Comparison of ENCODE assay signal across 12 cellular contexts in genomic region chr12:101819467-101819866, GRCh38. TPM values are rescaled to one million over a fixed set of nuclear protein-coding genes. Genes with fewer than 3 reads are reported as not detected.
DNase-seq lines count a peak whose midpoint lies in the region; ATAC-seq and TF ChIP-seq lines count a peak whose summit lies in the region.
"Had no signal": no experiment of that assay in that cellular context is flagged by ENCODE, and none has a peak within 500 bp of the region (broad histone marks: within the 10 kb centered on the region; RNA-seq: fewer than 3 reads in every experiment).

No MANE protein-coding gene starts in this region.

- H3K4me1 Mint-ChIP-seq in activated CD4-positive, alpha-beta memory T cell treated with anti-CD3 and anti-CD28 coated beads, Interleukin-2, amount 10 ng/mL, durations not matched to agents 7 days and 5 days: peaks cover 48% of the 10 kb centered on the region

- DNase-seq in GM10248 (ENCODE audit: extremely low spot score): peak; percentile 49
- DNase-seq in activated CD4-positive, alpha-beta memory T cell treated with anti-CD3 and anti-CD28 coated beads, Interleukin-2, amount 10 ng/mL, durations not matched to agents 7 days and 5 days: no peak
- no peak for DNase-seq in NCI-H1694 (lab: John Stamatoyannopoulos, UW)
- no peak for DNase-seq in central memory CD4-positive, alpha-beta T cell
- no peak for DNase-seq in SW 1271 (lab: John Stamatoyannopoulos, UW)
- no peak for DNase-seq in sciatic nerve (ENCODE audit: low spot score)
- DNase-seq: MG63, NCI-H446, sigmoid colon had no signal

- peak overlapping the region; percentile 56 for H3K27ac Mint-ChIP-seq in activated CD4-positive, alpha-beta memory T cell treated with anti-CD3 and anti-CD28 coated beads, Interleukin-2, amount 10 ng/mL, durations not matched to agents 7 days and 5 days
- H3K27ac Mint-ChIP-seq: brain had no signal

- ATAC-seq in GM19372 (IDR thresholded peaks at IDR 0.05; ENCODE audit: low read depth, unreplicated experiment) (peak; percentile 59), HG02938 (IDR thresholded peaks at IDR 0.05; ENCODE audit: unreplicated experiment) (peak; percentile 50), sciatic nerve (no peak)

- TF ChIP-seq CTCF in GM10248 (IDR thresholded peaks at IDR 0.05; ENCODE audit: control extremely low read depth, extremely low read depth, low read depth, missing control alignments): no peak

- CTCF ChIA-PET in GM10248 (lab: Yijun Ruan, JAX): interaction anchor here (1.4 to 17.9 kb wide), 3 partner anchors 9 to 26 kb away, joined by 3 to 262 read pairs (median 92); partner anchors contain the start of gene GNPTAB
- CTCF ChIA-PET in activated CD4-positive, alpha-beta memory T cell treated with anti-CD3 and anti-CD28 coated beads, Interleukin-2, amount 10 ng/mL, durations not matched to agents 7 days and 5 days (lab: Charles Lee): interaction anchor here (0.7 to 1.4 kb wide), 4 partner anchors 21 to 48 kb away, joined by 3 to 4 read pairs (median 3); no protein-coding TSS in a partner anchor

- H3K36me3 Mint-ChIP-seq in activated CD4-positive, alpha-beta memory T cell treated with anti-CD3 and anti-CD28 coated beads, Interleukin-2, amount 10 ng/mL, durations not matched to agents 7 days and 5 days (ENCODE audit: low read depth): peaks cover 42% of the 10 kb centered on the region

- no peaks in the 10 kb centered on the region for H3K27me3 Mint-ChIP-seq in activated CD4-positive, alpha-beta memory T cell treated with anti-CD3 and anti-CD28 coated beads, Interleukin-2, amount 10 ng/mL, durations not matched to agents 7 days and 5 days

- intact Hi-C loops in sciatic nerve (cut with DNase I): no loop called here

- H3K4me3 Mint-ChIP-seq in activated CD4-positive, alpha-beta memory T cell treated with anti-CD3 and anti-CD28 coated beads, Interleukin-2, amount 10 ng/mL, durations not matched to agents 7 days and 5 days: no peak overlapping the region
- H3K4me3 Mint-ChIP-seq: brain had no signal

- POLR2A ChIA-PET in GM10248 (lab: Yijun Ruan, JAX): no interaction called here
- POLR2A ChIA-PET in activated CD4-positive, alpha-beta memory T cell treated with anti-CD3 and anti-CD28 coated beads, Interleukin-2, amount 10 ng/mL, durations not matched to agents 7 days and 5 days (lab: Charles Lee): interaction anchor here (13.6 kb wide), 1 partner anchor 24 kb away, joined by 148 read pairs; no protein-coding TSS in a partner anchor

- peaks cover 17% of the 10 kb centered on the region for H3K9me3 Mint-ChIP-seq in activated CD4-positive, alpha-beta memory T cell treated with anti-CD3 and anti-CD28 coated beads, Interleukin-2, amount 10 ng/mL, durations not matched to agents 7 days and 5 days

RNA-seq across cellular contexts. Expression of gene GNPTAB, which starts 11.3 kb away (rescaled TPM):
- 10 to 100 TPM; 55.0 to 57.5 TPM for total RNA-seq in activated CD4-positive, alpha-beta memory T cell treated with anti-CD3 and anti-CD28 coated beads, Interleukin-2, amount 10 ng/mL, durations not matched to agents 7 days and 5 days
- 45.7 TPM for total RNA-seq in sciatic nerve

RNA-seq across cellular contexts. Expression of gene DRAM1, which starts 57.9 kb away (rescaled TPM):
- total RNA-seq in activated CD4-positive, alpha-beta memory T cell treated with anti-CD3 and anti-CD28 coated beads, Interleukin-2, amount 10 ng/mL, durations not matched to agents 7 days and 5 days: 1 to 10 TPM; 4.0 TPM
- total RNA-seq in sciatic nerve: 21.6 TPM
